In genomic region chr3:184637705-184638104, GRCh38 we compare ENCODE assay signal across 20 cellular contexts.
DNase-seq lines count a peak whose midpoint lies in the region; ATAC-seq lines count a peak whose summit lies in the region.
"Had no signal": no experiment of that assay in that cellular context is flagged by ENCODE, and none has a peak within 500 bp of the region (broad histone marks: within the 10 kb centered on the region; RNA-seq: fewer than 3 reads in every experiment).

No MANE protein-coding gene starts in this region.

- H3K9ac ChIP-seq in BLaER1 treated with 17β-estradiol and CSF1 and Interleukin-3, amounts not matched to agents 10 nM and 100 nM, result peak overlapping the region; percentile 5 to 80 (median 71); a peak in 20 of 22 replicates
- H3K9ac ChIP-seq in mesenchymal stem cell (ENCODE audit: low read length), result no peak overlapping the region

- H3K18ac ChIP-seq in mesenchymal stem cell (ENCODE audit: low read depth in 1 of 2, low read length in 2 of 2), result no peak overlapping the region

- peaks cover 10% of the 10 kb centered on the region for H3K27me3 Mint-ChIP-seq in activated CD8-positive, alpha-beta memory T cell treated with anti-CD3 and anti-CD28 coated beads, Interleukin-2, amount 10 ng/mL, durations not matched to agents 7 days and 5 days

- no peaks in the 10 kb centered on the region for H4K20me1 ChIP-seq in BLaER1 treated with 17β-estradiol and CSF1 and Interleukin-3, amounts not matched to agents 10 nM and 100 nM

- no peak overlapping the region for H2BK15ac ChIP-seq in mesenchymal stem cell (ENCODE audit: low read depth, poor library complexity, severe bottlenecking)

- ATAC-seq in GM18519 (IDR thresholded peaks at IDR 0.05; ENCODE audit: low FRiP score, unreplicated experiment), result no peak
- no peak for ATAC-seq in activated CD8-positive, alpha-beta memory T cell treated with anti-CD3 and anti-CD28 coated beads, Interleukin-2, amount 10 ng/mL, durations not matched to agents 7 days and 5 days
- ATAC-seq: K562, Panc1 had no signal

- H3K4ac ChIP-seq in mesenchymal stem cell (ENCODE audit: low read depth in 1 of 2, low read length in 2 of 2), result no peak overlapping the region

- no peak overlapping the region for H2BK12ac ChIP-seq in mesenchymal stem cell (ENCODE audit: low read length in 2 of 2)

- H3K4me3 Mint-ChIP-seq in activated CD8-positive, alpha-beta memory T cell treated with anti-CD3 and anti-CD28 coated beads, Interleukin-2, amount 10 ng/mL, durations not matched to agents 7 days and 5 days, result no peak overlapping the region
- H3K4me3 Mint-ChIP-seq: B cell, HFFc6 had no signal

- H4K8ac ChIP-seq in mesenchymal stem cell (ENCODE audit: low read length), result no peak overlapping the region

- H3K27ac Mint-ChIP-seq in activated CD8-positive, alpha-beta memory T cell treated with anti-CD3 and anti-CD28 coated beads, Interleukin-2, amount 10 ng/mL, durations not matched to agents 7 days and 5 days, result no peak overlapping the region
- H3K27ac Mint-ChIP-seq: activated naive CD4-positive, alpha-beta T cell treated with anti-CD3 and anti-CD28 coated beads, Interleukin-2, amount 50 U/mL, for 72 hours; B cell; HFFc6 had no signal

- H3K27me3 ChIP-seq in BLaER1 treated with 17β-estradiol and CSF1 and Interleukin-3, amounts not matched to agents 10 nM and 100 nM, result no peaks in the 10 kb centered on the region
- peaks cover 8 to 51% of the 10 kb centered on the region in 2 experiments for H3K27me3 ChIP-seq in mesenchymal stem cell (ENCODE audit: control insufficient read depth in 1 of 2, insufficient read depth in 1 of 2, low read length in 2 of 2)
- H3K27me3 ChIP-seq: ovary, sigmoid colon had no signal

- H2AFZ ChIP-seq in mesenchymal stem cell (ENCODE audit: low read depth, low read length), result no peak overlapping the region

- peak overlapping the region; percentile 27 for H2BK120ac ChIP-seq in mesenchymal stem cell (ENCODE audit: low read depth, low read length)

- no peak overlapping the region for H4K91ac ChIP-seq in mesenchymal stem cell (ENCODE audit: low read length)

- H3K4me1 Mint-ChIP-seq in activated CD8-positive, alpha-beta memory T cell treated with anti-CD3 and anti-CD28 coated beads, Interleukin-2, amount 10 ng/mL, durations not matched to agents 7 days and 5 days, result peaks cover 3% of the 10 kb centered on the region
- H3K4me1 Mint-ChIP-seq: B cell had no signal

- H3K23ac ChIP-seq in mesenchymal stem cell (ENCODE audit: low read length in 2 of 2), result no peak overlapping the region

- H2BK5ac ChIP-seq in mesenchymal stem cell (ENCODE audit: low read depth, low read length, poor library complexity, severe bottlenecking), result no peak overlapping the region

- H3K4me1 ChIP-seq in BLaER1 treated with 17β-estradiol and CSF1 and Interleukin-3, amounts not matched to agents 10 nM and 100 nM, result peaks cover 51 to 85% (median 62%) of the 10 kb centered on the region in 10 experiments
- peaks cover 26% of the 10 kb centered on the region for H3K4me1 ChIP-seq in mesenchymal stem cell (ENCODE audit: control insufficient read depth, insufficient read depth, low read depth, low read length)

- peak overlapping the region; percentile 53 to 95 (median 87); a peak in 21 of 22 replicates for H3K27ac ChIP-seq in BLaER1 treated with 17β-estradiol and CSF1 and Interleukin-3, amounts not matched to agents 10 nM and 100 nM
- no peak overlapping the region for H3K27ac ChIP-seq in mesenchymal stem cell (ENCODE audit: low read length, poor library complexity, severe bottlenecking)
- H3K27ac ChIP-seq: esophagus muscularis mucosa, ovary, sigmoid colon had no signal

- DNase-seq in Kasumi-1 (lab: John Stamatoyannopoulos, UW), result peak; percentile 94 to 96
- peak; percentile 90 for DNase-seq in SKM-1 treated with dmso at 0.1 percent for 144 hours (lab: John Stamatoyannopoulos, UW; ENCODE audit: unreplicated experiment)
- peak; percentile 41 for DNase-seq in mesenchymal stem cell
- no peak for DNase-seq in NCI-H82 treated with DMSO at 0.1 percent for 48 hours (lab: John Stamatoyannopoulos, UW; ENCODE audit: unreplicated experiment)
- DNase-seq in activated CD8-positive, alpha-beta memory T cell treated with anti-CD3 and anti-CD28 coated beads, Interleukin-2, amount 10 ng/mL, durations not matched to agents 7 days and 5 days, result no peak
- DNase-seq in cerebellum (ENCODE audit: low spot score), result no peak
- DNase-seq: activated T-cell treated with anti-CD3 and anti-CD28 coated beads, Interleukin-2, amount 50 U/mL, for 1 hour; glutamatergic neuron; HFFc6; NCI-H526 treated with DMSO at 0.1 percent for 48 hours; ovary; sigmoid colon; stimulated activated CD4-positive, alpha-beta T cell treated with anti-CD3 and anti-CD28 coated beads, Interleukin-1b, Interleukin-23, amount 100 ng/mL, for 48 hours had no signal

- H3K36me3 Mint-ChIP-seq in activated CD8-positive, alpha-beta memory T cell treated with anti-CD3 and anti-CD28 coated beads, Interleukin-2, amount 10 ng/mL, durations not matched to agents 7 days and 5 days, result no peaks in the 10 kb centered on the region
- H3K36me3 Mint-ChIP-seq: activated naive CD4-positive, alpha-beta T cell treated with anti-CD3 and anti-CD28 coated beads, Interleukin-2, amount 50 U/mL, for 72 hours had no signal

- no peaks in the 10 kb centered on the region for H3K9me3 Mint-ChIP-seq in activated CD8-positive, alpha-beta memory T cell treated with anti-CD3 and anti-CD28 coated beads, Interleukin-2, amount 10 ng/mL, durations not matched to agents 7 days and 5 days (ENCODE audit: low read depth)
- H3K9me3 Mint-ChIP-seq: activated naive CD4-positive, alpha-beta T cell treated with anti-CD3 and anti-CD28 coated beads, Interleukin-2, amount 50 U/mL, for 72 hours; HFFc6 had no signal

- peak overlapping the region in 1 of 10 experiments; percentile 35; a peak in 4 of 20 replicates for H3K4me3 ChIP-seq in BLaER1 treated with 17β-estradiol and CSF1 and Interleukin-3, amounts not matched to agents 10 nM and 100 nM
- no peak overlapping the region for H3K4me3 ChIP-seq in mesenchymal stem cell (ENCODE audit: insufficient read depth in 1 of 2, low read depth in 1 of 2, low read length in 2 of 2)
- H3K4me3 ChIP-seq: esophagus muscularis mucosa, K562, ovary, sigmoid colon had no signal

- 50% methylated on average over 1 of the region's 2 CpGs for WGBS in mesenchymal stem cell

- H3K9me3 ChIP-seq in BLaER1 treated with 17β-estradiol and CSF1 and Interleukin-3, amounts not matched to agents 10 nM and 100 nM (replicated peaks in 1 of 11), result peaks cover 0 to 26% (median 7%) of the 10 kb centered on the region in 11 experiments; a peak in 9 of 22 replicates
- no peaks in the 10 kb centered on the region for H3K9me3 ChIP-seq in mesenchymal stem cell (ENCODE audit: control insufficient read depth, low read length)
- H3K9me3 ChIP-seq: esophagus muscularis mucosa, ovary, sigmoid colon had no signal

- no peaks in the 10 kb centered on the region for H3K79me1 ChIP-seq in mesenchymal stem cell (replicated peaks; ENCODE audit: low read length, poor library complexity, severe bottlenecking)

- peak overlapping the region; percentile 29 for H2AK5ac ChIP-seq in mesenchymal stem cell (ENCODE audit: low read length, severe bottlenecking)

- peak overlapping the region; percentile 70 to 92 (median 81) for H3K4me2 ChIP-seq in BLaER1 treated with 17β-estradiol and CSF1 and Interleukin-3, amounts not matched to agents 10 nM and 100 nM
- H3K4me2 ChIP-seq in mesenchymal stem cell (ENCODE audit: low read length, poor library complexity, severe bottlenecking), result no peak overlapping the region

- no peaks in the 10 kb centered on the region for H3K36me3 ChIP-seq in BLaER1 treated with 17β-estradiol and CSF1 and Interleukin-3, amounts not matched to agents 10 nM and 100 nM
- H3K36me3 ChIP-seq in mesenchymal stem cell (ENCODE audit: control insufficient read depth in 1 of 2, insufficient read depth in 2 of 2, low read depth in 1 of 2, low read length in 2 of 2), result no peaks in the 10 kb centered on the region
- H3K36me3 ChIP-seq: esophagus muscularis mucosa, ovary, sigmoid colon had no signal

- CTCF ChIA-PET in activated CD8-positive, alpha-beta memory T cell treated with anti-CD3 and anti-CD28 coated beads, Interleukin-2, amount 10 ng/mL, durations not matched to agents 7 days and 5 days (lab: Charles Lee), result interaction anchor here (1.7 kb wide), 1 partner anchor 76 kb away, joined by 4 read pairs; the partner anchor contains the start of gene EPHB3

- H3K14ac ChIP-seq in mesenchymal stem cell (ENCODE audit: low read length in 2 of 2), result no peak overlapping the region

Comparison
In these comparisons a context has a peak if more than half of its experiments do, and no peak if none do; other contexts are left out.
1. DNase-seq: peak in Kasumi-1 (2 of 2), SKM-1 treated with dmso at 0.1 percent for 144 hours (single experiment) and mesenchymal stem cell (single experiment); none in NCI-H82 treated with DMSO at 0.1 percent for 48 hours (single experiment), activated CD8-positive, alpha-beta memory T cell treated with anti-CD3 and anti-CD28 coated beads, Interleukin-2, amount 10 ng/mL, durations not matched to agents 7 days and 5 days (single experiment) and cerebellum (single experiment).